12 cellular contexts compared by ENCODE assay signal in the genomic region with DNA sequence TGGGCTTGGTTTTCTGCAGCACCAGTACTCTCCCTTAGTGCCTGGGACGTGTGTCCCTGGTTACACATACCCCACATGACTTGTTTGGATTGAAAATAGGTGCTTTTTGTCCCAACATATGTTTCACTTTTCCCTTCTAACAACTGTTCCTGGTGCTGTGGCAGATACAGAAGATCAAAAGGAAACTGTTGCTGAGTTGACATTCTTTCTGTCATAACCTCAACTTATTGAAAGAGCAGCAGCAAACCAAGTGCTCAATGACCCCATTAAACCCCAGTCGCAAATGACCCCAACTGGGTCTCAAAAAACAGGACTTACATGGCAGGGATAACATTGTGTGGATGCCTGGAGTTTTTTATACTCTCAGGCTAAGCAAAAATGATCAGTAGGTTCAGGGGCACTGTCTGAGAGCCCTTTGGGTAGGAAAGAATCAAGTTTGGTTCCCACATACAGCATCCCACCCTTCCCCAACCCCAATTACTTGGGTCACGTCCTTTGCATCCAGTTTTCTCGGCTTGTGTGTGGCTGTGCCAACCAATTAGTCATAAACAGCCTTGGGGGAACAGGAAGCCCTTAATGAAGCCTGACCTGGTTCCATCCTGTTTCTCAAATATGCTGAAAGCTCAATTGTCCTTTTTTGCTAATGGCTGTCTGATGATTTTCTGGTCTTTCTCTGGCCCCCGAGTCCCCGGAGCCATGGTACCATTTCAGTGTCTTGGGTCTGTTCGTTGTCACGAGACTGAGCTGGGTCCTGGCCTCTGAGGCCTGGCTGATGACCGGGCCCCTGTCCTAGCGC. TPM values are rescaled to one million over a fixed set of nuclear protein-coding genes. Genes with fewer than 3 reads are reported as not detected.
DNase-seq lines count a peak whose midpoint lies in the region; ATAC-seq, FAIRE-seq and TF ChIP-seq lines count a peak whose summit lies in the region.
"Had no signal": no experiment of that assay in that cellular context is flagged by ENCODE, and none has a peak within 500 bp of the region (broad histone marks: within the 10 kb centered on the region; RNA-seq: fewer than 3 reads in every experiment).

No MANE protein-coding gene starts in this region.

- TF ChIP-seq CTCF in RWPE1 (conservative IDR thresholded peaks at IDR 0.05; ENCODE audit: low read depth) (no peak), epithelial cell of proximal tubule (conservative IDR thresholded peaks at IDR 0.05; ENCODE audit: low read depth, low read length) (no peak)

- 52 to 59% (median 58%) methylated on average over 10 of the region's 10 CpGs for WGBS in small intestine, 3 donors

- peak overlapping the region; percentile 86 for H3K27ac Mint-ChIP-seq in T-helper 2 cell treated with Interferon-gamma antibody and Interleukin-4, amounts not matched to agents 5 μg/mL and 100 μg/mL, for 36 hours

- H3K27me3 ChIP-seq in small intestine (ENCODE audit: control insufficient read depth in 2 of 2, insufficient read depth in 2 of 2, low read length in 2 of 2) = no peaks in the 10 kb centered on the region

- H3K9me3 ChIP-seq in small intestine (ENCODE audit: control insufficient read depth, low read depth) = no peaks in the 10 kb centered on the region
- H3K9me3 ChIP-seq: lower lobe of right lung had no signal

- ATAC-seq in GM18519 (IDR thresholded peaks at IDR 0.05; ENCODE audit: low FRiP score, unreplicated experiment) = no peak
- ATAC-seq: lower lobe of right lung, sciatic nerve had no signal

- peaks cover 20 to 21% of the 10 kb centered on the region in 2 donors for H3K4me1 ChIP-seq in small intestine (ENCODE audit: control insufficient read depth in 2 of 2, insufficient read depth in 1 of 2, low read depth in 1 of 2, low read length in 1 of 2)

- CTCF ChIA-PET in RWPE1 (lab: Yijun Ruan, JAX) = no interaction called here

- H3K4me3 ChIP-seq in epithelial cell of proximal tubule (ENCODE audit: low read depth, low read length) (peak overlapping the region; percentile 0), small intestine (ENCODE audit: low read depth in 1 of 2, low read length in 2 of 2) (peak overlapping the region in 1 of 2 donors; percentile 18)
- H3K4me3 ChIP-seq: lower lobe of right lung had no signal

- peaks cover 70% of the 10 kb centered on the region for H3K4me1 Mint-ChIP-seq in T-helper 2 cell treated with Interferon-gamma antibody and Interleukin-4, amounts not matched to agents 5 μg/mL and 100 μg/mL, for 36 hours (ENCODE audit: low read depth)

- peak overlapping the region; percentile 74 for H3K27ac ChIP-seq in RWPE1
- H3K27ac ChIP-seq in small intestine (ENCODE audit: low read depth in 1 of 2, low read length in 1 of 2) = peak overlapping the region; percentile 83 to 86
- H3K27ac ChIP-seq: lower lobe of right lung, VCaP had no signal

- no peaks in the 10 kb centered on the region for H3K27me3 Mint-ChIP-seq in T-helper 2 cell treated with Interferon-gamma antibody and Interleukin-4, amounts not matched to agents 5 μg/mL and 100 μg/mL, for 36 hours (ENCODE audit: low read depth)

- POLR2A ChIA-PET in RWPE1 (lab: Yijun Ruan, JAX; ENCODE audit: low non-redundant PET) = no interaction called here

- no peak for DNase-seq in T-helper 2 cell treated with Interferon-gamma antibody and Interleukin-4, amounts not matched to agents 5 μg/mL and 100 μg/mL, for 36 hours (ENCODE audit: low spot score)
- no peak for DNase-seq in T-helper 2 cell
- DNase-seq in RWPE1 (ENCODE audit: low spot score) = peak; percentile 72
- no peak for DNase-seq in epithelial cell of proximal tubule (ENCODE audit: low read depth)
- peak; percentile 53 for DNase-seq in small intestine
- DNase-seq in kidney glomerular epithelial cell (lab: John Stamatoyannopoulos, UW) = no peak
- DNase-seq in cerebellar nuclear complex (lab: John Stamatoyannopoulos, UW) = no peak
- DNase-seq: lower lobe of right lung had no signal

- no peak for FAIRE-seq in small intestine (lab: Jason Lieb, UNC)
- FAIRE-seq: A204.1 had no signal

- H3K4me3 Mint-ChIP-seq in T-helper 2 cell treated with Interferon-gamma antibody and Interleukin-4, amounts not matched to agents 5 μg/mL and 100 μg/mL, for 36 hours = peak overlapping the region; percentile 58

- H3K36me3 Mint-ChIP-seq in T-helper 2 cell treated with Interferon-gamma antibody and Interleukin-4, amounts not matched to agents 5 μg/mL and 100 μg/mL, for 36 hours (ENCODE audit: low read depth) = no peaks in the 10 kb centered on the region

- H3K36me3 ChIP-seq in small intestine (ENCODE audit: control insufficient read depth in 2 of 2, insufficient read depth in 2 of 2, low read length in 2 of 2) = no peaks in the 10 kb centered on the region
- H3K36me3 ChIP-seq: lower lobe of right lung had no signal

- H3K9me3 Mint-ChIP-seq in T-helper 2 cell treated with Interferon-gamma antibody and Interleukin-4, amounts not matched to agents 5 μg/mL and 100 μg/mL, for 36 hours = no peaks in the 10 kb centered on the region

RNA-seq across cellular contexts. Expression of a gene that starts 4.9 kb away (rescaled TPM):
- total RNA-seq in epithelial cell of proximal tubule = 42.0 and 75.2 TPM in 2 replicates
- 100 to 1,000 TPM in 1 of 3 donors, 10 to 100 TPM in 2; 45.7 to 119 (median 72.2) TPM for polyA plus RNA-seq in small intestine

RNA-seq across cellular contexts. Expression of a gene that starts 45.0 kb away (rescaled TPM):
- total RNA-seq in epithelial cell of proximal tubule = 29.0 and 38.0 TPM in 2 replicates
- 10 to 100 TPM; 33.8 to 46.5 (median 38.4) TPM for polyA plus RNA-seq in small intestine

RNA-seq across cellular contexts. Expression of a gene that starts 53.2 kb away (rescaled TPM):
- total RNA-seq in epithelial cell of proximal tubule = 84.4 and 99.7 TPM in 2 replicates
- polyA plus RNA-seq in small intestine = 10 to 100 TPM in 1 of 3 donors, 1 to 10 TPM in 2; 3.8 to 21.8 (median 10.0) TPM

Comparison
In these comparisons a context has a peak if more than half of its experiments do, and no peak if none do; other contexts are left out.
1. DNase-seq: peak in RWPE1 (single experiment) and small intestine (single experiment); none in T-helper 2 cell treated with Interferon-gamma antibody and Interleukin-4, amounts not matched to agents 5 μg/mL and 100 μg/mL, for 36 hours (single experiment), T-helper 2 cell (0 of 5), epithelial cell of proximal tubule (single experiment), kidney glomerular epithelial cell (single experiment) and cerebellar nuclear complex (0 of 2).